Comparison of ENCODE assay signal across 19 cellular contexts in the genomic region with DNA sequence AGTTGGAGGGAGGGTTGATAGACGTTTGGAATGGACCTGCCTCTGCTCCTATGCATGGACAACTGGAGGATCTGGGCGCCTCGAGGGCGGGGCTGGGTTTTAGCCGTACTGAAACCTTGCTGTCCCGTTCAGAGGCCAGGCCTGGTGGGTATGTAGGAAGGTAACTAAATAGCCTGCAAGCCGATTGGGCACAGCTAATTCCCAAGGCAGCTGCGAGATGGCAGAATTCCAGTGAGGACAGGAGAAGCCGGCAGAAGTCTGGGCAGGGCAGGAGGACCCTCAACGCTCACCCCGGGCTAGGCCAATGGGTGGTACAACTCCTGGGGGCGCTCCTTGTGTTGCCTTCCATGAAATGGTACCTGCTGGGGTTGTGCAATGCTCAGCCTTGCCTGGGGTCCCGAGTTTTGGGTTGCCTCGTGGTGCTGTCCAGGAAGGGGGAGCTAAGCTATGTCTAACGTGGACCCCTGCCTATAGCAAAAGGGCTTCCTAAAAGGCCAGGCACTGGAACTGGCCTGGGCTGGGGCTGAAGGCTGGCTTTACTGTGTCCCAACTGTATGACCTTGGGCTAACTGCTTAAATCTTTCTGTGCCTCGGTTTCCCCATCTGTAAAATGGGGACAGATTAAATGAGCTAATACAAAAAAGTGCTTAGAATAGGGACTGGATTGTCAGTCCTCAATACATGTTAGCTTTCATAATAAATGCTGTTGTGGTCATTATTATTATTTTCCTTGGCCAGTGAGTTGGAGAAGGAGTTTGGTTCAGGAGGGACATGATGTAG.
"Had no signal": no experiment of that assay in that cellular context is flagged by ENCODE, and none has a peak within 500 bp of the region (broad histone marks: within the 10 kb centered on the region; RNA-seq: fewer than 3 reads in every experiment).

No MANE protein-coding gene starts in this region.

- H3K4me3 ChIP-seq: colonic mucosa, heart left ventricle, psoas muscle, right lobe of liver, suprapubic skin, thyroid gland had no signal

- H3K9me3 ChIP-seq: colonic mucosa, heart left ventricle, psoas muscle, right lobe of liver, suprapubic skin, thyroid gland had no signal

- H3K4me1 ChIP-seq: colonic mucosa, parathyroid adenoma, psoas muscle, right lobe of liver, suprapubic skin had no signal

- H3K27me3 ChIP-seq: colonic mucosa, heart left ventricle, right lobe of liver, suprapubic skin, thyroid gland had no signal

- H3K9me3 Mint-ChIP-seq: naive B cell; stimulated activated effector memory CD8-positive, alpha-beta T cell treated with anti-CD3 and anti-CD28 coated beads, Interleukin-12 subunit alpha, Interleukin-12 subunit beta, amount 100 ng/mL, for 72 hours; type B pancreatic cell had no signal

- H3K4me3 Mint-ChIP-seq: naive B cell; stimulated activated effector memory CD8-positive, alpha-beta T cell treated with anti-CD3 and anti-CD28 coated beads, Interleukin-12 subunit alpha, Interleukin-12 subunit beta, amount 100 ng/mL, for 72 hours; type B pancreatic cell had no signal

- DNase-seq: colonic mucosa; effector CD8-positive, alpha-beta T cell; heart left ventricle; hypothalamus; kidney glomerular epithelial cell; mesendoderm; naive B cell; nucleus accumbens; psoas muscle; retina; right lobe of liver; stimulated activated CD4-positive, alpha-beta T cell treated with anti-CD3 and anti-CD28 coated beads, Interleukin-4, amount 100 ng/mL, for 1 hour; stimulated activated CD8-positive, alpha-beta memory T cell treated with anti-CD3 and anti-CD28 coated beads, Interleukin-4, amount 100 ng/mL, for 48 hours; stimulated activated naive CD8-positive, alpha-beta T cell treated with anti-CD3 and anti-CD28 coated beads, Interleukin-15, Interleukin-2, amounts not matched to agents 100 U/mL and 50 U/mL, for 24 hours; thyroid gland had no signal

- H3K36me3 ChIP-seq: colonic mucosa, heart left ventricle, right lobe of liver, suprapubic skin, thyroid gland had no signal

- H3K36me3 Mint-ChIP-seq: naive B cell; stimulated activated effector memory CD8-positive, alpha-beta T cell treated with anti-CD3 and anti-CD28 coated beads, Interleukin-12 subunit alpha, Interleukin-12 subunit beta, amount 100 ng/mL, for 72 hours; type B pancreatic cell had no signal

- H3K27ac Mint-ChIP-seq: naive B cell; stimulated activated effector memory CD8-positive, alpha-beta T cell treated with anti-CD3 and anti-CD28 coated beads, Interleukin-12 subunit alpha, Interleukin-12 subunit beta, amount 100 ng/mL, for 72 hours; type B pancreatic cell had no signal

- H3K27ac ChIP-seq: colonic mucosa, heart left ventricle, parathyroid adenoma, psoas muscle, right lobe of liver, suprapubic skin, thyroid gland had no signal
